20 cellular contexts compared by ENCODE assay signal in the genomic region with DNA sequence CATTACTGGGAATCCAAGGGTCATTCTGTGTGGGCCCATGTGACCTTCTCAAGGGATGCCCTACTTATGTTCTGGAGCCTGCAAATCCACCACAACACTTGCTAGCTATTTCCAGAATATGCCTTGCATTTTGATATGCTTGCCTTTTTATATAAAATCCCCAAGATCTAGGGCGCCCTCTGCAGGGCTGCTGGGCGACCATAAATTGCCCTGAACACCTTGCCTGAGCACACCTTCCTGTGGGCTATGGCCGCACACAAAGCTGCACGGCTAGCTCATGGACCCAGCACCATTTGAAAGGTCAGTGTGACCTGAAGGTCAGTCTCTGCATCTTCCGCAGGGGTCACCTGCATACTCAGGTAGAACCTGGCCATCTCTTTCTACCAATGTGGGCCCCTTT.
DNase-seq lines count a peak whose midpoint lies in the region; ATAC-seq and TF ChIP-seq lines count a peak whose summit lies in the region.
"Had no signal": no experiment of that assay in that cellular context is flagged by ENCODE, and none has a peak within 500 bp of the region (broad histone marks: within the 10 kb centered on the region; RNA-seq: fewer than 3 reads in every experiment).

No MANE protein-coding gene starts in this region.

- no peaks in the 10 kb centered on the region for H3K36me3 Mint-ChIP-seq in activated naive CD8-positive, alpha-beta T cell treated with anti-CD3 and anti-CD28 coated beads, Interleukin-2, amount 50 U/mL, for 24 hours (ENCODE audit: low read depth)
- H3K36me3 Mint-ChIP-seq in activated naive CD8-positive, alpha-beta T cell treated with anti-CD3 and anti-CD28 coated beads for 36 hours, result no peaks in the 10 kb centered on the region
- H3K36me3 Mint-ChIP-seq: CD8-positive, alpha-beta T cell; stimulated activated memory B cell treated with anti-CD40 and anti-IgM and Interleukin-4, amounts not matched to agents 10 μg/mL and 1 μg/mL and 100 μg/mL, for 72 hours had no signal

- H3K27ac Mint-ChIP-seq in activated naive CD8-positive, alpha-beta T cell treated with anti-CD3 and anti-CD28 coated beads, Interleukin-2, amount 50 U/mL, for 24 hours, result no peak overlapping the region
- no peak overlapping the region for H3K27ac Mint-ChIP-seq in activated naive CD8-positive, alpha-beta T cell treated with anti-CD3 and anti-CD28 coated beads for 36 hours
- H3K27ac Mint-ChIP-seq: activated T-cell treated with anti-CD3 and anti-CD28 coated beads, Interleukin-2, amount 50 U/mL, for 72 hours; CD8-positive, alpha-beta T cell; stimulated activated memory B cell treated with anti-CD40 and anti-IgM and Interleukin-4, amounts not matched to agents 10 μg/mL and 1 μg/mL and 100 μg/mL, for 72 hours had no signal

- H3K9me2 ChIP-seq in Loucy (replicated peaks; ENCODE audit: low read depth, low read length), result no peaks in the 10 kb centered on the region

- no peaks in the 10 kb centered on the region for H3F3A ChIP-seq in Loucy (ENCODE audit: low read depth)

- H4K20me1 ChIP-seq in Loucy (ENCODE audit: insufficient read depth, low read length, poor library complexity, severe bottlenecking), result no peaks in the 10 kb centered on the region

- ATAC-seq in activated naive CD8-positive, alpha-beta T cell treated with anti-CD3 and anti-CD28 coated beads, Interleukin-2, amount 50 U/mL, for 24 hours, result no peak
- ATAC-seq: activated T-cell treated with anti-CD3 and anti-CD28 coated beads, Interleukin-2, amount 50 U/mL, for 72 hours; CD8-positive, alpha-beta T cell; right cardiac atrium; stimulated activated memory B cell treated with anti-CD40 and anti-IgM and Interleukin-4, amounts not matched to agents 10 μg/mL and 1 μg/mL and 100 μg/mL, for 72 hours had no signal

- no peaks in the 10 kb centered on the region for H3K27me3 ChIP-seq in Loucy (ENCODE audit: insufficient read depth, low read length, poor library complexity, severe bottlenecking)
- H3K27me3 ChIP-seq: testis had no signal

- peaks cover 4% of the 10 kb centered on the region; the same call in 1 of the 2 replicates for H3K9me3 ChIP-seq in Loucy (ENCODE audit: insufficient read depth, low read depth, low read length)
- H3K9me3 ChIP-seq: testis had no signal

- no peaks in the 10 kb centered on the region for H3K9me3 Mint-ChIP-seq in activated naive CD8-positive, alpha-beta T cell treated with anti-CD3 and anti-CD28 coated beads, Interleukin-2, amount 50 U/mL, for 24 hours
- no peaks in the 10 kb centered on the region for H3K9me3 Mint-ChIP-seq in activated naive CD8-positive, alpha-beta T cell treated with anti-CD3 and anti-CD28 coated beads for 36 hours
- H3K9me3 Mint-ChIP-seq: CD8-positive, alpha-beta T cell had no signal

- no peaks in the 10 kb centered on the region for H3K36me3 ChIP-seq in Loucy (ENCODE audit: insufficient read depth, low read length)

- in situ Hi-C loops in SK-MEL-5 (cut with HindIII; ENCODE audit: low pct_unique_long_range_greater_than_20kb, low sequenced_read_pairs), result no loop called here

- no peak overlapping the region for H3K4me3 ChIP-seq in Loucy (ENCODE audit: low read length, poor library complexity, severe bottlenecking)
- H3K4me3 ChIP-seq: lung, testis had no signal

- H3K4me3 Mint-ChIP-seq in activated naive CD8-positive, alpha-beta T cell treated with anti-CD3 and anti-CD28 coated beads, Interleukin-2, amount 50 U/mL, for 24 hours, result no peak overlapping the region
- H3K4me3 Mint-ChIP-seq in activated naive CD8-positive, alpha-beta T cell treated with anti-CD3 and anti-CD28 coated beads for 36 hours, result no peak overlapping the region
- H3K4me3 Mint-ChIP-seq: activated T-cell treated with anti-CD3 and anti-CD28 coated beads, Interleukin-2, amount 50 U/mL, for 72 hours; CD8-positive, alpha-beta T cell; stimulated activated memory B cell treated with anti-CD40 and anti-IgM and Interleukin-4, amounts not matched to agents 10 μg/mL and 1 μg/mL and 100 μg/mL, for 72 hours had no signal

- H3K4me1 Mint-ChIP-seq in activated naive CD8-positive, alpha-beta T cell treated with anti-CD3 and anti-CD28 coated beads, Interleukin-2, amount 50 U/mL, for 24 hours, result no peaks in the 10 kb centered on the region
- H3K4me1 Mint-ChIP-seq in activated naive CD8-positive, alpha-beta T cell treated with anti-CD3 and anti-CD28 coated beads for 36 hours, result no peaks in the 10 kb centered on the region
- H3K4me1 Mint-ChIP-seq: stimulated activated memory B cell treated with anti-CD40 and anti-IgM and Interleukin-4, amounts not matched to agents 10 μg/mL and 1 μg/mL and 100 μg/mL, for 72 hours had no signal

- H3K79me2 ChIP-seq in Loucy (ENCODE audit: insufficient read depth, low read length), result no peaks in the 10 kb centered on the region

- H3K27me3 Mint-ChIP-seq in activated naive CD8-positive, alpha-beta T cell treated with anti-CD3 and anti-CD28 coated beads, Interleukin-2, amount 50 U/mL, for 24 hours, result no peaks in the 10 kb centered on the region
- no peaks in the 10 kb centered on the region for H3K27me3 Mint-ChIP-seq in activated naive CD8-positive, alpha-beta T cell treated with anti-CD3 and anti-CD28 coated beads for 36 hours
- H3K27me3 Mint-ChIP-seq: stimulated activated memory B cell treated with anti-CD40 and anti-IgM and Interleukin-4, amounts not matched to agents 10 μg/mL and 1 μg/mL and 100 μg/mL, for 72 hours had no signal

- no peaks in the 10 kb centered on the region for H3K4me1 ChIP-seq in Loucy (ENCODE audit: insufficient read depth, low read length, poor library complexity, severe bottlenecking)
- H3K4me1 ChIP-seq: testis had no signal

- peak; percentile 51 for TF ChIP-seq CTCF in Loucy (conservative IDR thresholded peaks at IDR 0.05; ENCODE audit: low read length)

- H3K9ac ChIP-seq in Loucy (ENCODE audit: low read depth, low read length, poor library complexity, severe bottlenecking), result no peak overlapping the region

- H3K4me2 ChIP-seq in Loucy (ENCODE audit: low read depth, low read length, poor library complexity, severe bottlenecking), result no peak overlapping the region

- no peak overlapping the region for H2AFZ ChIP-seq in Loucy (ENCODE audit: low read length)

- DNase-seq in activated naive CD8-positive, alpha-beta T cell treated with anti-CD3 and anti-CD28 coated beads, Interleukin-2, amount 50 U/mL, for 24 hours, result peak; percentile 1
- no peak for DNase-seq in activated naive CD8-positive, alpha-beta T cell treated with anti-CD3 and anti-CD28 coated beads for 36 hours
- DNase-seq in SK-MEL-5 (ENCODE audit: low read depth, low spot score) (peak; percentile 25), NOMO-1 (lab: John Stamatoyannopoulos, UW; ENCODE audit: unreplicated experiment in 2 of 2) (no peak), HuH-7.5 (ENCODE audit: low spot score) (no peak)
- peak; percentile 21 for DNase-seq in stimulated activated CD8-positive, alpha-beta memory T cell treated with anti-CD3 and anti-CD28 coated beads, Interleukin-4, amount 100 ng/mL, for 48 hours
- no peak for DNase-seq in activated naive CD4-positive, alpha-beta T cell treated with anti-CD3 and anti-CD28 coated beads, Interleukin-2, amount 50 U/mL, for 16 hours
- DNase-seq: activated CD8-positive, alpha-beta memory T cell treated with anti-CD3 and anti-CD28 coated beads for 24 hours; CD8-positive, alpha-beta T cell; DMS79; GOT3; NCI-H1436; right cardiac atrium; Right ventricle myocardium superior; T-helper 1 cell; testis had no signal

Comparison
In these comparisons a context has a peak if more than half of its experiments do, and no peak if none do; other contexts are left out.
1. DNase-seq: peak in activated naive CD8-positive, alpha-beta T cell treated with anti-CD3 and anti-CD28 coated beads, Interleukin-2, amount 50 U/mL, for 24 hours (single experiment), SK-MEL-5 (single experiment) and stimulated activated CD8-positive, alpha-beta memory T cell treated with anti-CD3 and anti-CD28 coated beads, Interleukin-4, amount 100 ng/mL, for 48 hours (single experiment); none in activated naive CD8-positive, alpha-beta T cell treated with anti-CD3 and anti-CD28 coated beads for 36 hours (single experiment), NOMO-1 (0 of 2), HuH-7.5 (single experiment) and activated naive CD4-positive, alpha-beta T cell treated with anti-CD3 and anti-CD28 coated beads, Interleukin-2, amount 50 U/mL, for 16 hours (single experiment).